ENCODE assay signal across 16 cellular contexts in genomic region chr3:12752803-12753202, GRCh38. TPM values are rescaled to one million over a fixed set of nuclear protein-coding genes. Genes with fewer than 3 reads are reported as not detected.
A peak's percentile ranks its signal among the peaks of the same experiment; 100 is the strongest.
DNase-seq lines count a peak whose midpoint lies in the region; ATAC-seq and TF ChIP-seq lines count a peak whose summit lies in the region.
"Had no signal": no experiment of that assay in that cellular context is flagged by ENCODE, and none has a peak within 500 bp of the region (broad histone marks: within the 10 kb centered on the region; RNA-seq: fewer than 3 reads in every experiment).

No MANE protein-coding gene starts in this region.

- no peaks in the 10 kb centered on the region for H3K27me3 ChIP-seq in esophagus (ENCODE audit: control insufficient read depth in 1 of 2, insufficient read depth in 2 of 2, low read length in 2 of 2)
- no peaks in the 10 kb centered on the region for H3K27me3 ChIP-seq in MM.1S (replicated peaks; ENCODE audit: insufficient read depth, low read length)

- no peak for TF ChIP-seq CTCF in MM.1S (IDR thresholded peaks at IDR 0.05; ENCODE audit: low read length)

- H3K4me1 ChIP-seq in esophagus (ENCODE audit: control insufficient read depth in 2 of 2, insufficient read depth in 2 of 2, low read length in 1 of 2) (peaks cover 0 to 3% of the 10 kb centered on the region in 2 donors), MM.1S (ENCODE audit: low read length) (no peaks in the 10 kb centered on the region)

- no peak overlapping the region for H3K4me3 ChIP-seq in esophagus (ENCODE audit: low read depth in 1 of 2, low read length in 2 of 2)
- no peak overlapping the region for H3K4me3 ChIP-seq in MM.1S (ENCODE audit: low read length)
- H3K4me3 ChIP-seq: thoracic aorta had no signal

- no peak overlapping the region for H2AFZ ChIP-seq in MM.1S (ENCODE audit: low read length)

- H3K79me2 ChIP-seq in MM.1S (ENCODE audit: low read length), result no peaks in the 10 kb centered on the region

- H3K36me3 ChIP-seq in esophagus (ENCODE audit: control insufficient read depth in 2 of 2, insufficient read depth in 2 of 2, low read length in 1 of 2), result peaks cover 0 to 4% of the 10 kb centered on the region in 2 donors
- H3K36me3 ChIP-seq in MM.1S (replicated peaks; ENCODE audit: insufficient read depth, low read length), result no peaks in the 10 kb centered on the region
- H3K36me3 ChIP-seq: thoracic aorta had no signal

- no peak overlapping the region for H3K9ac ChIP-seq in MM.1S (ENCODE audit: low read length)

- no peaks in the 10 kb centered on the region for H3K9me2 ChIP-seq in MM.1S (replicated peaks; ENCODE audit: insufficient read depth, low read length)

- no peak for ATAC-seq in GM18909 (IDR thresholded peaks at IDR 0.05; ENCODE audit: poor library complexity, unreplicated experiment)
- ATAC-seq: left lobe of liver had no signal

- WGBS in esophagus, 2 donors, result 58 to 59% methylated on average over 2 of the region's 2 CpGs

- DNase-seq in stimulated activated CD4-positive, alpha-beta T cell treated with anti-CD3 and anti-CD28 coated beads, Interleukin-15, amount 100 ng/mL, for 24 hours, result peak; percentile 6
- DNase-seq in stimulated activated CD4-positive, alpha-beta T cell treated with anti-CD3 and anti-CD28 coated beads, Interleukin-4, amount 100 ng/mL, for 24 hours, result no peak
- DNase-seq in NCI-H526 (lab: John Stamatoyannopoulos, UW), result peak; percentile 10 to 29
- no peak for DNase-seq in effector CD8-positive, alpha-beta T cell (lab: John Stamatoyannopoulos, UW)
- no peak for DNase-seq in occipital lobe (lab: John Stamatoyannopoulos, UW)
- no peak for DNase-seq in MM.1S
- DNase-seq: activated effector memory CD4-positive, alpha-beta T cell treated with Interleukin-2 at 50 U/mL for 16 hours; Calu3; KBM-7; NCI-H1436 treated with DMSO at 0.1 percent for 48 hours; NCI-H446 treated with DMSO at 0.1 percent for 48 hours had no signal

- H3K9me3 ChIP-seq in esophagus (ENCODE audit: control insufficient read depth in 2 of 2, insufficient read depth in 1 of 2, low read depth in 1 of 2, low read length in 1 of 2), result no peaks in the 10 kb centered on the region
- H3K9me3 ChIP-seq in MM.1S (replicated peaks; ENCODE audit: insufficient read depth, low read length), result no peaks in the 10 kb centered on the region
- H3K9me3 ChIP-seq: thoracic aorta had no signal

- no peaks in the 10 kb centered on the region for H4K20me1 ChIP-seq in MM.1S (ENCODE audit: insufficient read depth, low read length)

- no peak overlapping the region for H3K4me2 ChIP-seq in MM.1S (ENCODE audit: low read depth, low read length)

- no peaks in the 10 kb centered on the region for H3F3A ChIP-seq in MM.1S (ENCODE audit: insufficient read depth, low read length)

- peak overlapping the region; percentile 86 to 92 for H3K27ac ChIP-seq in esophagus (ENCODE audit: low read depth in 2 of 2, low read length in 1 of 2)
- H3K27ac ChIP-seq in MM.1S (ENCODE audit: low read length), result no peak overlapping the region
- H3K27ac ChIP-seq: thoracic aorta had no signal

RNA-seq across cellular contexts. Expression of gene TMEM40, which starts 6.3 kb away (rescaled TPM):
- 100 to 1,000 TPM; 277 to 722 TPM for polyA plus RNA-seq in esophagus
- total RNA-seq in occipital lobe, result not detected
- total RNA-seq: pulmonary artery endothelial cell, thoracic aorta had no signal

RNA-seq across cellular contexts. Expression of gene CAND2, which starts 43.7 kb away (rescaled TPM):
- 1 to 10 TPM in 1 of 2 donors, under 1 TPM in 1; 0.84 to 1.2 TPM for polyA plus RNA-seq in esophagus
- total RNA-seq in occipital lobe, result 14.5 TPM
- total RNA-seq: Calu3 had no signal

Comparison
In these comparisons a context has a peak if more than half of its experiments do, and no peak if none do; other contexts are left out.
1. DNase-seq: peak in stimulated activated CD4-positive, alpha-beta T cell treated with anti-CD3 and anti-CD28 coated beads, Interleukin-15, amount 100 ng/mL, for 24 hours (single experiment) and NCI-H526 (2 of 2); none in stimulated activated CD4-positive, alpha-beta T cell treated with anti-CD3 and anti-CD28 coated beads, Interleukin-4, amount 100 ng/mL, for 24 hours (single experiment), effector CD8-positive, alpha-beta T cell (single experiment), occipital lobe (single experiment) and MM.1S (single experiment).